8 cellular contexts compared by ENCODE assay signal in genomic region chr11:78574386-78575381, GRCh38. TPM values are rescaled to one million over a fixed set of nuclear protein-coding genes. Genes with fewer than 3 reads are reported as not detected.
DNase-seq lines count a peak whose midpoint lies in the region; ATAC-seq and TF ChIP-seq lines count a peak whose summit lies in the region.

A gene with protein sequence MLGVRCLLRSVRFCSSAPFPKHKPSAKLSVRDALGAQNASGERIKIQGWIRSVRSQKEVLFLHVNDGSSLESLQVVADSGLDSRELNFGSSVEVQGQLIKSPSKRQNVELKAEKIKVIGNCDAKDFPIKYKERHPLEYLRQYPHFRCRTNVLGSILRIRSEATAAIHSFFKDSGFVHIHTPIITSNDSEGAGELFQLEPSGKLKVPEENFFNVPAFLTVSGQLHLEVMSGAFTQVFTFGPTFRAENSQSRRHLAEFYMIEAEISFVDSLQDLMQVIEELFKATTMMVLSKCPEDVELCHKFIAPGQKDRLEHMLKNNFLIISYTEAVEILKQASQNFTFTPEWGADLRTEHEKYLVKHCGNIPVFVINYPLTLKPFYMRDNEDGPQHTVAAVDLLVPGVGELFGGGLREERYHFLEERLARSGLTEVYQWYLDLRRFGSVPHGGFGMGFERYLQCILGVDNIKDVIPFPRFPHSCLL (minus strand): TSS chr11:78574864. CDS start chr11:78574488, 376 bp downstream.

- 1% methylated on average over 49 of the region's 60 CpGs for whole genome bisulfite sequencing in esophagus muscularis mucosa

- no peak for TF ChIP-seq CTCF in KMS-11 (conservative IDR thresholded peaks at IDR 0.05; ENCODE audit: low read depth, low read length)
- TF ChIP-seq CTCF in Peyer's patch (IDR thresholded peaks at IDR 0.05) = no peak
- no peak for TF ChIP-seq CTCF in esophagus muscularis mucosa (IDR thresholded peaks at IDR 0.05)

- TF ChIP-seq EP300 in esophagus muscularis mucosa (IDR thresholded peaks at IDR 0.05) = no peak

- H2AFZ ChIP-seq in KMS-11 (ENCODE audit: low read depth) = peak within 1 kb of the TSS; percentile 94

- H3K27me3 ChIP-seq in KMS-11 (ENCODE audit: insufficient read depth, low read depth) (no peaks in the 10 kb centered on the region), Peyer's patch (no peaks in the 10 kb centered on the region), esophagus muscularis mucosa (no peaks in the 10 kb centered on the region), muscle layer of duodenum (ENCODE audit: low read depth, low read length) (no peaks in the 10 kb centered on the region)

- H3K27ac ChIP-seq in KMS-11 (peak within 1 kb of the TSS; percentile 49), Peyer's patch (peak within 1 kb of the TSS; percentile 76 to 86 (median 78)), esophagus muscularis mucosa (replicated peaks in 1 of 4) (peak within 1 kb of the TSS; percentile 86 to 88 (median 88)), muscle layer of duodenum (ENCODE audit: low read length) (peak within 1 kb of the TSS; percentile 79)

- peak; percentile 100 for DNase-seq in DMS53 treated with DMSO at 0.1 percent for 48 hours (lab: John Stamatoyannopoulos, UW; ENCODE audit: unreplicated experiment)
- DNase-seq in Peyer's patch = peak; percentile 98 to 99 (median 99)
- DNase-seq in activated T-cell treated with anti-CD3 and anti-CD28 coated beads, Interleukin-2, amount 50 U/mL, for 48 hours = peak; percentile 98 to 99
- DNase-seq in esophagus muscularis mucosa (ENCODE audit: extremely low spot score) = peak; percentile 99
- peak; percentile 95 to 99 for DNase-seq in stimulated activated CD8-positive, alpha-beta memory T cell treated with anti-CD3 and anti-CD28 coated beads, Interleukin-7, amount 100 ng/mL, for 4 hours (ENCODE audit: low read depth in 2 of 2)

- H3K9ac ChIP-seq in KMS-11 = peak within 1 kb of the TSS; percentile 82

- H4K20me1 ChIP-seq in KMS-11 (ENCODE audit: insufficient read depth) = no peaks in the 10 kb centered on the region

- intact Hi-C loops in esophagus muscularis mucosa (cut with DNase I) = no loop called here

- peak within 1 kb of the TSS; percentile 79 for H3K4me2 ChIP-seq in KMS-11

- H3K79me2 ChIP-seq in KMS-11 (ENCODE audit: insufficient read depth, low read depth) = peaks cover 4% of the 10 kb centered on the region; the same call in 1 of the 2 replicates

- H3K36me3 ChIP-seq in KMS-11 (ENCODE audit: insufficient read depth) (no peaks in the 10 kb centered on the region), Peyer's patch (peaks cover 0 to 9% (median 0%) of the 10 kb centered on the region in 3 donors), esophagus muscularis mucosa (peaks cover 0 to 17% (median 11%) of the 10 kb centered on the region in 4 donors), muscle layer of duodenum (ENCODE audit: control insufficient read depth in 1 of 2, insufficient read depth in 2 of 2, low read length in 2 of 2) (peaks cover 8 to 9% of the 10 kb centered on the region in 2 donors)

- H3K4me3 ChIP-seq in KMS-11 (IDR thresholded peaks at IDR 0.05; ENCODE audit: insufficient read depth, low read depth, low read length) (peak within 1 kb of the TSS; percentile 24), Peyer's patch (peak within 1 kb of the TSS; percentile 57 to 74 (median 70)), esophagus muscularis mucosa (peak within 1 kb of the TSS; percentile 70 to 94 (median 89)), muscle layer of duodenum (ENCODE audit: low read depth in 1 of 2, low read length in 2 of 2) (peak within 1 kb of the TSS; percentile 92 to 97)

- TF ChIP-seq POLR2A in Peyer's patch (IDR thresholded peaks at IDR 0.05) = peak; percentile 38 to 74
- TF ChIP-seq POLR2A in esophagus muscularis mucosa (IDR thresholded peaks at IDR 0.05; ENCODE audit: low read depth) = peak; percentile 59

- H3K9me3 ChIP-seq in Peyer's patch = no peaks in the 10 kb centered on the region
- H3K9me3 ChIP-seq in esophagus muscularis mucosa = no peaks in the 10 kb centered on the region
- H3K9me3 ChIP-seq in muscle layer of duodenum (ENCODE audit: control insufficient read depth in 1 of 2, low read length in 2 of 2) = no peaks in the 10 kb centered on the region

- peak; percentile 98 for ATAC-seq in GM21737 (IDR thresholded peaks at IDR 0.05; ENCODE audit: unreplicated experiment)

- H3K4me1 ChIP-seq in KMS-11 (ENCODE audit: low read depth, poor library complexity, severe bottlenecking) = peaks cover 13% of the 10 kb centered on the region
- peaks cover 0 to 17% (median 0%) of the 10 kb centered on the region in 4 donors for H3K4me1 ChIP-seq in Peyer's patch
- peaks cover 7 to 25% (median 16%) of the 10 kb centered on the region in 4 donors for H3K4me1 ChIP-seq in esophagus muscularis mucosa
- H3K4me1 ChIP-seq in muscle layer of duodenum (ENCODE audit: control insufficient read depth in 1 of 2, insufficient read depth in 2 of 2, low read length in 2 of 2) = peaks cover 3 to 17% of the 10 kb centered on the region in 2 donors

RNA-seq across cellular contexts. Expression of the gene that starts here (rescaled TPM):
- total RNA-seq in Peyer's patch (10 to 100 TPM in 3 of 4 donors, 1 to 10 TPM in 1; 7.7 to 28.9 (median 10.7) TPM), esophagus muscularis mucosa (10 to 100 TPM in 2 of 4 donors, 1 to 10 TPM in 2; 9.1 to 10.4 (median 9.8) TPM)

Comparison
In these comparisons a context has a peak if more than half of its experiments do, and no peak if none do; other contexts are left out.
1. Peak in every context shown above with its lines: DNase-seq, ATAC-seq, H3K4me3 ChIP-seq and H3K27ac ChIP-seq.
2. H3K4me3 ChIP-seq: peak in every context shown above with its lines; median percentile 94 in muscle layer of duodenum; 89 in esophagus muscularis mucosa; 70 in Peyer's patch; 24 in KMS-11.